Comparison of ENCODE assay signal across 9 cellular contexts in genomic region chr12:102478416-102479098, GRCh38. TPM values are rescaled to one million over a fixed set of nuclear protein-coding genes. Genes with fewer than 3 reads are reported as not detected.
DNase-seq lines count a peak whose midpoint lies in the region; ATAC-seq and TF ChIP-seq lines count a peak whose summit lies in the region.
"Had no signal": no experiment of that assay in that cellular context is flagged by ENCODE, and none has a peak within 500 bp of the region (broad histone marks: within the 10 kb centered on the region; RNA-seq: fewer than 3 reads in every experiment).

No MANE protein-coding gene starts in this region.

- H3K36me3 ChIP-seq in mesendoderm (ENCODE audit: control insufficient read depth, insufficient read depth, low read length), result no peaks in the 10 kb centered on the region

- no peak overlapping the region for H3K18ac ChIP-seq in mesendoderm (ENCODE audit: low read length)

- H4K5ac ChIP-seq in mesendoderm (ENCODE audit: low read length), result no peak overlapping the region

- H4K8ac ChIP-seq in mesendoderm (ENCODE audit: low read depth, low read length), result no peak overlapping the region

- H3K79me2 ChIP-seq in mesendoderm (ENCODE audit: control insufficient read depth, insufficient read depth, low read length), result no peaks in the 10 kb centered on the region

- no peaks in the 10 kb centered on the region for H3K27me3 Mint-ChIP-seq in Calu3 (ENCODE audit: unreplicated experiment)
- H3K27me3 Mint-ChIP-seq: stimulated activated naive CD8-positive, alpha-beta T cell treated with anti-CD3 and anti-CD28 coated beads, Interleukin-15, Interleukin-2, amounts not matched to agents 100 ng/mL and 50 ng/mL, for 24 hours had no signal

- H3K9ac ChIP-seq in mesendoderm (ENCODE audit: low read length), result no peak overlapping the region

- no peaks in the 10 kb centered on the region for H3K36me3 Mint-ChIP-seq in Calu3 (ENCODE audit: insufficient read depth, unreplicated experiment)

- H3K23ac ChIP-seq in mesendoderm (ENCODE audit: low read length), result no peak overlapping the region

- no peak overlapping the region for H2BK5ac ChIP-seq in mesendoderm (ENCODE audit: low read length)

- peaks cover 4% of the 10 kb centered on the region for H3K9me3 Mint-ChIP-seq in Calu3 (ENCODE audit: low read depth, unreplicated experiment)
- H3K9me3 Mint-ChIP-seq: stimulated activated naive CD8-positive, alpha-beta T cell treated with anti-CD3 and anti-CD28 coated beads, Interleukin-15, Interleukin-2, amounts not matched to agents 100 ng/mL and 50 ng/mL, for 24 hours had no signal

- peaks cover 6% of the 10 kb centered on the region for H3K4me1 ChIP-seq in mesendoderm (ENCODE audit: control insufficient read depth, low read depth, low read length)

- no peak overlapping the region for H3K56ac ChIP-seq in mesendoderm (ENCODE audit: low read length)

- H3K4me1 Mint-ChIP-seq in Calu3 (ENCODE audit: low read depth, unreplicated experiment), result no peaks in the 10 kb centered on the region

- CTCF ChIA-PET in Calu3 (lab: Charles Lee), result no interaction called here

- ATAC-seq in GM18861 (IDR thresholded peaks at IDR 0.05; ENCODE audit: unreplicated experiment) (peak; percentile 57), HG02973 (IDR thresholded peaks at IDR 0.05; ENCODE audit: unreplicated experiment) (peak; percentile 49)

- no peak overlapping the region for H3K27ac Mint-ChIP-seq in Calu3 (ENCODE audit: unreplicated experiment)

- no peak overlapping the region for H2AK5ac ChIP-seq in mesendoderm (ENCODE audit: low read length)

- no TSS peak for BruUV-seq in Calu3 (replicated peaks; lab: Mats Ljungman, UMichigan)

- intact Hi-C loops in Calu3 (cut with micrococcal nuclease; ENCODE audit: unreplicated experiment), result no loop called here

- no peak overlapping the region for H3K4me3 Mint-ChIP-seq in Calu3 (ENCODE audit: low read depth, unreplicated experiment)
- H3K4me3 Mint-ChIP-seq: stimulated activated naive CD8-positive, alpha-beta T cell treated with anti-CD3 and anti-CD28 coated beads, Interleukin-15, Interleukin-2, amounts not matched to agents 100 ng/mL and 50 ng/mL, for 24 hours had no signal

- H3K27me3 ChIP-seq in mesendoderm (ENCODE audit: insufficient read depth, low read length, poor library complexity), result no peaks in the 10 kb centered on the region

- no peaks in the 10 kb centered on the region for H3K79me1 ChIP-seq in mesendoderm (ENCODE audit: low read length)

- no peak overlapping the region for H3K4me2 ChIP-seq in mesendoderm (ENCODE audit: low read length)

- no peak overlapping the region for H2BK120ac ChIP-seq in mesendoderm (ENCODE audit: low read depth, low read length)

- H2BK15ac ChIP-seq in mesendoderm (replicated peaks; ENCODE audit: low read depth), result no peak overlapping the region

- no peak overlapping the region for H3K4ac ChIP-seq in mesendoderm (ENCODE audit: low read depth, low read length)

- TF ChIP-seq CTCF in C4-2B (conservative IDR thresholded peaks at IDR 0.05), result no peak
- no peak for TF ChIP-seq CTCF in Calu3 (IDR thresholded peaks at IDR 0.05; ENCODE audit: unreplicated experiment)

- no peak overlapping the region for H3K4me3 ChIP-seq in mesendoderm (ENCODE audit: low read length)

- WGBS in mesendoderm (ENCODE audit: extremely low coverage, insufficient coverage, low lambda C conversion rate), result no CpG with 5 or more reads among the region's 4 CpGs

- H3K27ac ChIP-seq in C4-2B (peak overlapping the region; percentile 45; the same call in 1 of the 2 replicates), mesendoderm (ENCODE audit: low read depth, low read length) (no peak overlapping the region)

- peak; percentile 9 to 39 for DNase-seq in activated CD4-positive, alpha-beta T cell treated with anti-CD3 and anti-CD28 coated beads, Interleukin-2, amount 50 U/mL, for 48 hours
- peak; percentile 84 for DNase-seq in mesendoderm
- no peak for DNase-seq in Calu3
- no peak for DNase-seq in EL
- DNase-seq in SKM-1 treated with dmso at 0.1 percent for 144 hours (lab: John Stamatoyannopoulos, UW; ENCODE audit: unreplicated experiment), result no peak

RNA-seq across cellular contexts. Expression of gene IGF1, which starts 1.8 kb away (rescaled TPM):
- not detected for polyA plus RNA-seq in mesendoderm (2013, experiment 1 of 2)
- not detected for polyA plus RNA-seq in mesendoderm (2013, experiment 2 of 2)
- total RNA-seq in Calu3 (2022), result not detected in 2 replicates

Comparison
In these comparisons a context has a peak if more than half of its experiments do, and no peak if none do; other contexts are left out.
1. DNase-seq: peak in activated CD4-positive, alpha-beta T cell treated with anti-CD3 and anti-CD28 coated beads, Interleukin-2, amount 50 U/mL, for 48 hours (2 of 2) and mesendoderm (single experiment); none in Calu3 (single experiment), EL (single experiment) and SKM-1 treated with dmso at 0.1 percent for 144 hours (single experiment).